ENCODE assay signal across 13 cellular contexts in the genomic region with DNA sequence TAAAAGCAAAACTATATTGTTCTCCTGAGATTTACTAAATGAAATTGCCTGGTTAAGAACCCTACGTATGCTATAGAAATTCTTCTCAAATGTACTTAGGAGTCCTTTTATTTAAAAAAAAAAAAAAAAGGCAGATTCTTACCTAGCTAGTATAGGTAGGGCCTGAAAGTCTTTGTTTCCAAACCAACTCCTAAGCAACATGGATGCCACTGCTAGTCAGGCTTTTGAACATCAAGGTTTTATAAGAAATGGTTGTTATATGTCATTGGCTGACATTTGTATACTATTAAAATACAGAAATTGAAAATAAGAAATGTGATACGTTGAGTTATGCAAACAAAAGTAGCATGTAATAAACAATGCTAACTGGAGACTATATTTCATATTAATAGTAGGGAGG. TPM values are rescaled to one million over a fixed set of nuclear protein-coding genes. Genes with fewer than 3 reads are reported as not detected.
DNase-seq lines count a peak whose midpoint lies in the region; ATAC-seq lines count a peak whose summit lies in the region.
"Had no signal": no experiment of that assay in that cellular context is flagged by ENCODE, and none has a peak within 500 bp of the region (broad histone marks: within the 10 kb centered on the region; RNA-seq: fewer than 3 reads in every experiment).

No MANE protein-coding gene starts in this region.

- no peaks in the 10 kb centered on the region for H3K9me3 Mint-ChIP-seq in IgD-negative memory B cell
- no peaks in the 10 kb centered on the region for H3K9me3 Mint-ChIP-seq in activated naive CD8-positive, alpha-beta T cell (ENCODE audit: low read depth)
- H3K9me3 Mint-ChIP-seq: neural progenitor cell had no signal

- H2BK12ac ChIP-seq in neuronal stem cell (ENCODE audit: low read length) = no peak overlapping the region

- H3K14ac ChIP-seq in neuronal stem cell (ENCODE audit: low read length) = no peak overlapping the region

- H3K9me3 ChIP-seq in BLaER1 (no peaks in the 10 kb centered on the region), mucosa of rectum (ENCODE audit: control insufficient read depth in 2 of 2, low read length in 2 of 2) (no peaks in the 10 kb centered on the region), neuronal stem cell (replicated peaks in 1 of 2; ENCODE audit: control insufficient read depth in 2 of 2, insufficient read depth in 1 of 2, low read depth in 1 of 2, low read length in 2 of 2) (no peaks in the 10 kb centered on the region)

- no peak overlapping the region for H3K18ac ChIP-seq in neuronal stem cell (ENCODE audit: low read length)

- H3K27me3 ChIP-seq in BLaER1 (no peaks in the 10 kb centered on the region), mucosa of rectum (ENCODE audit: control insufficient read depth in 2 of 2, insufficient read depth in 2 of 2, low read length in 2 of 2) (no peaks in the 10 kb centered on the region), neuronal stem cell (ENCODE audit: control insufficient read depth in 3 of 3, insufficient read depth in 3 of 3, low read depth in 1 of 3, low read length in 3 of 3) (no peaks in the 10 kb centered on the region)
- H3K27me3 ChIP-seq: neural progenitor cell had no signal

- H3K27ac ChIP-seq in BLaER1 = peak overlapping the region; percentile 95
- H3K27ac ChIP-seq in mucosa of rectum (ENCODE audit: low read depth in 2 of 2, low read length in 2 of 2) = peak overlapping the region in 1 of 2 donors; percentile 76
- no peak overlapping the region for H3K27ac ChIP-seq in neuronal stem cell (replicated peaks; ENCODE audit: low read length)
- H3K27ac ChIP-seq: C4-2B, neural progenitor cell, SK-N-MC had no signal

- H3K9ac ChIP-seq in BLaER1 (peak overlapping the region; percentile 87), mucosa of rectum (ENCODE audit: low read depth in 1 of 2, low read length in 2 of 2) (peak overlapping the region in 1 of 2 donors; percentile 63), neuronal stem cell (ENCODE audit: low read depth, low read length, poor library complexity) (no peak overlapping the region)
- H3K9ac ChIP-seq: neural progenitor cell had no signal

- H3K27me3 Mint-ChIP-seq in IgD-negative memory B cell = no peaks in the 10 kb centered on the region
- H3K27me3 Mint-ChIP-seq in activated naive CD8-positive, alpha-beta T cell = no peaks in the 10 kb centered on the region

- no peaks in the 10 kb centered on the region for H3K36me3 Mint-ChIP-seq in IgD-negative memory B cell
- H3K36me3 Mint-ChIP-seq in activated naive CD8-positive, alpha-beta T cell = peaks cover 10% of the 10 kb centered on the region
- H3K36me3 Mint-ChIP-seq: neural progenitor cell had no signal

- peak overlapping the region in 1 of 3 donors; percentile 93 for H3K27ac Mint-ChIP-seq in IgD-negative memory B cell
- H3K27ac Mint-ChIP-seq in activated naive CD8-positive, alpha-beta T cell = peak overlapping the region; percentile 97
- H3K27ac Mint-ChIP-seq: neural progenitor cell had no signal

- ATAC-seq in GM18511 (IDR thresholded peaks at IDR 0.05; ENCODE audit: unreplicated experiment) = no peak

- H3K36me3 ChIP-seq in BLaER1 = peaks cover 11% of the 10 kb centered on the region; the same call in 1 of the 2 replicates
- no peaks in the 10 kb centered on the region for H3K36me3 ChIP-seq in mucosa of rectum (ENCODE audit: control insufficient read depth in 2 of 2, insufficient read depth in 2 of 2, low read length in 2 of 2)
- H3K36me3 ChIP-seq in neuronal stem cell (replicated peaks in 1 of 2; ENCODE audit: control insufficient read depth in 2 of 2, insufficient read depth in 2 of 2, low read length in 2 of 2) = peaks cover 0 to 9% of the 10 kb centered on the region in 2 donors
- H3K36me3 ChIP-seq: neural progenitor cell had no signal

- H2AFZ ChIP-seq in neuronal stem cell (ENCODE audit: low read length) = no peak overlapping the region
- H2AFZ ChIP-seq: neural progenitor cell had no signal

- no peaks in the 10 kb centered on the region for H4K20me1 ChIP-seq in BLaER1

- H4K8ac ChIP-seq in neuronal stem cell (ENCODE audit: low read depth, low read length) = no peak overlapping the region

- H3K4ac ChIP-seq in neuronal stem cell (ENCODE audit: low read length) = no peak overlapping the region

- no peak overlapping the region for H2AK5ac ChIP-seq in neuronal stem cell (ENCODE audit: low read depth, low read length)

- H3K4me1 Mint-ChIP-seq in IgD-negative memory B cell = peaks cover 19 to 30% (median 23%) of the 10 kb centered on the region in 3 donors
- H3K4me1 Mint-ChIP-seq in activated naive CD8-positive, alpha-beta T cell (ENCODE audit: low read depth) = peaks cover 49% of the 10 kb centered on the region
- H3K4me1 Mint-ChIP-seq: neural progenitor cell had no signal

- H2BK5ac ChIP-seq in neuronal stem cell (ENCODE audit: low read length) = no peak overlapping the region

- peak overlapping the region; percentile 67 for H3K4me3 ChIP-seq in BLaER1
- H3K4me3 ChIP-seq in mucosa of rectum (ENCODE audit: low read length in 2 of 2) = peak overlapping the region; percentile 17 to 76
- no peak overlapping the region for H3K4me3 ChIP-seq in neuronal stem cell (ENCODE audit: low read length in 2 of 2)
- H3K4me3 ChIP-seq: neural progenitor cell, SK-N-MC had no signal

- DNase-seq in NCI-H1930 (lab: John Stamatoyannopoulos, UW) = no peak
- no peak for DNase-seq in neuronal stem cell (ENCODE audit: low spot score)
- no peak for DNase-seq in NCI-H2227 treated with DMSO at 0.1 percent for 48 hours (lab: John Stamatoyannopoulos, UW)
- DNase-seq: effector CD4-positive, alpha-beta T cell; NCI-H2107 had no signal

- WGBS in neuronal stem cell (ENCODE audit: extremely low coverage in 2 of 2, insufficient read length in 2 of 2, insufficient replicate concordance in 1 of 2), 2 donors = no CpG with 5 or more reads among the region's 2 CpGs

- no peak overlapping the region for H4K91ac ChIP-seq in neuronal stem cell (ENCODE audit: low read depth, low read length, poor library complexity)

- no peak overlapping the region for H2BK15ac ChIP-seq in neuronal stem cell (ENCODE audit: low read length)

- peak overlapping the region; percentile 87 for H3K4me2 ChIP-seq in BLaER1
- H3K4me2 ChIP-seq in neuronal stem cell (ENCODE audit: insufficient read depth, low read length, poor library complexity, severe bottlenecking) = no peak overlapping the region
- H3K4me2 ChIP-seq: neural progenitor cell had no signal

- H3K4me1 ChIP-seq in BLaER1 = peaks cover 39% of the 10 kb centered on the region
- H3K4me1 ChIP-seq in mucosa of rectum (ENCODE audit: control insufficient read depth in 2 of 2, insufficient read depth in 2 of 2, low read length in 2 of 2) = no peaks in the 10 kb centered on the region
- peaks cover 0 to 4% of the 10 kb centered on the region in 2 donors for H3K4me1 ChIP-seq in neuronal stem cell (ENCODE audit: control insufficient read depth in 2 of 2, insufficient read depth in 1 of 2, low read depth in 1 of 2, low read length in 2 of 2)

- H2BK120ac ChIP-seq in neuronal stem cell (ENCODE audit: low read depth, low read length) = no peak overlapping the region

- no peaks in the 10 kb centered on the region for H3K79me1 ChIP-seq in neuronal stem cell (ENCODE audit: low read depth, low read length)

- no peak overlapping the region for H3K23ac ChIP-seq in neuronal stem cell (ENCODE audit: low read depth, low read length, poor library complexity)

- peak overlapping the region; percentile 93 to 95 (median 94) for H3K4me3 Mint-ChIP-seq in IgD-negative memory B cell
- H3K4me3 Mint-ChIP-seq in activated naive CD8-positive, alpha-beta T cell = peak overlapping the region; percentile 89
- H3K4me3 Mint-ChIP-seq: neural progenitor cell had no signal

RNA-seq across cellular contexts. Expression of a gene that starts 1.2 kb away (rescaled TPM):
- 30.2 TPM for polyA plus RNA-seq in IgD-negative memory B cell
- not detected for polyA plus RNA-seq in neuronal stem cell (2013, experiment 1 of 2)
- not detected for polyA plus RNA-seq in neuronal stem cell (2013, experiment 2 of 2)

RNA-seq across cellular contexts. Expression of a gene that starts 6.4 kb away (rescaled TPM):
- polyA plus RNA-seq in IgD-negative memory B cell = 192 TPM
- polyA plus RNA-seq in neuronal stem cell (2013, experiment 1 of 2) = not detected
- polyA plus RNA-seq in neuronal stem cell (2013, experiment 2 of 2) = not detected

RNA-seq across cellular contexts. Expression of a gene that starts 23.2 kb away (rescaled TPM):
- polyA plus RNA-seq in IgD-negative memory B cell = not detected
- polyA plus RNA-seq in neuronal stem cell (2013, experiment 1 of 2) = not detected
- not detected for polyA plus RNA-seq in neuronal stem cell (2013, experiment 2 of 2)

Comparison
In these comparisons a context has a peak if more than half of its experiments do, and no peak if none do; other contexts are left out.
1. H3K4me3 ChIP-seq: peak in BLaER1 (single experiment) and mucosa of rectum (2 of 2); none in neuronal stem cell (0 of 2).